In genomic region chr11:121700968-121701367, GRCh38 we compare ENCODE assay signal across 25 cellular contexts.
A peak's percentile ranks its signal among the peaks of the same experiment; 100 is the strongest.
DNase-seq lines count a peak whose midpoint lies in the region; ATAC-seq, FAIRE-seq and TF ChIP-seq lines count a peak whose summit lies in the region.
"Had no signal": no experiment of that assay in that cellular context is flagged by ENCODE, and none has a peak within 500 bp of the region (broad histone marks: within the 10 kb centered on the region; RNA-seq: fewer than 3 reads in every experiment).

No MANE protein-coding gene starts in this region.

- H3K79me2 ChIP-seq in K562 (ENCODE audit: control insufficient read depth, insufficient read depth, low read length), result no peaks in the 10 kb centered on the region

- BruUV-seq in K562 (replicated peaks; lab: Mats Ljungman, UMichigan), result no TSS peak

- no peak overlapping the region for H3K27ac ChIP-seq in K562 (ENCODE audit: extremely low read depth, low read depth, low read length)
- no peak overlapping the region for H3K27ac ChIP-seq in esophagus muscularis mucosa (replicated peaks in 1 of 4)
- H3K27ac ChIP-seq: BLaER1 had no signal

- peak overlapping the region in 3 of 5 experiments; percentile 78 to 99 (median 96) for H3K27ac Mint-ChIP-seq in brain
- no peak overlapping the region for H3K27ac Mint-ChIP-seq in chondrocyte (ENCODE audit: unreplicated experiment)
- H3K27ac Mint-ChIP-seq: CD14-positive monocyte; CD4-positive, alpha-beta memory T cell; CD4-positive, CD25-positive, alpha-beta regulatory T cell had no signal

- DNase-seq in K562 (ENCODE audit: extremely low read depth in 1 of 4, low spot score in 3 of 4) (no peak), esophagus muscularis mucosa (ENCODE audit: extremely low spot score) (peak; percentile 26), GM12891 (ENCODE audit: insufficient read length, low spot score) (no peak), chondrocyte (ENCODE audit: low spot score) (no peak)
- DNase-seq: 8988T; ACHN; BE2C; C1 segment of cervical spinal cord; CD4-positive, alpha-beta memory T cell; CD4-positive, CD25-positive, alpha-beta regulatory T cell; CD8-positive, alpha-beta memory T cell; COR-L47; DMS 273 treated with DMSO at 0.1 percent for 48 hours; DMS153; DMS53; DMS79; DND-41; EL; GDM1 had no signal

- TF ChIP-seq POLR2A in K562 (conservative IDR thresholded peaks at IDR 0.05) (no peak), esophagus muscularis mucosa (IDR thresholded peaks at IDR 0.05; ENCODE audit: low read depth) (no peak), GM12891 (IDR thresholded peaks at IDR 0.05; ENCODE audit: low read depth, low read length) (no peak)

- TF ChIP-seq EP300 in K562 (IDR thresholded peaks at IDR 0.05; ENCODE audit: low read length) (no peak), esophagus muscularis mucosa (IDR thresholded peaks at IDR 0.05) (no peak)

- no peak overlapping the region for H3K4me3 Mint-ChIP-seq in brain
- H3K4me3 Mint-ChIP-seq in chondrocyte (ENCODE audit: unreplicated experiment), result no peak overlapping the region
- H3K4me3 Mint-ChIP-seq: CD14-positive monocyte; CD4-positive, alpha-beta memory T cell; CD4-positive, CD25-positive, alpha-beta regulatory T cell; CD8-positive, alpha-beta memory T cell had no signal

- H3K27me3 ChIP-seq in K562 (ENCODE audit: control insufficient read depth in 2 of 2, insufficient read depth in 2 of 2, low read length in 2 of 2), result no peaks in the 10 kb centered on the region
- H3K27me3 ChIP-seq in esophagus muscularis mucosa, result no peaks in the 10 kb centered on the region
- H3K27me3 ChIP-seq: BE2C, BLaER1 had no signal

- H3K36me3 ChIP-seq in K562 (ENCODE audit: control insufficient read depth, insufficient read depth, low read length), result no peaks in the 10 kb centered on the region
- H3K36me3 ChIP-seq in esophagus muscularis mucosa, result no peaks in the 10 kb centered on the region
- H3K36me3 ChIP-seq: BE2C, BLaER1 had no signal

- FAIRE-seq in K562 (lab: Jason Lieb, UNC), result no peak
- FAIRE-seq in GM12891 (lab: Jason Lieb, UNC), result no peak
- FAIRE-seq: A204.1, GM12878, GM19239 had no signal

- intact Hi-C loops in K562 (cut with micrococcal nuclease) (no loop called here), esophagus muscularis mucosa (cut with DNase I) (no loop called here)

- H3K27me3 Mint-ChIP-seq in brain (peaks cover 9% of the 10 kb centered on the region), chondrocyte (ENCODE audit: low read depth) (peaks cover 10% of the 10 kb centered on the region)

- in situ Hi-C loops in K562 (cut with MboI), result no loop called here

- POLR2A ChIA-PET in K562 (lab: Yijun Ruan, JAX), result no interaction called here

- H3K4me3 ChIP-seq in K562, result no peak overlapping the region
- H3K4me3 ChIP-seq in esophagus muscularis mucosa, result no peak overlapping the region
- H3K4me3 ChIP-seq: BLaER1, GM12878 had no signal

- no peak for TF ChIP-seq RAD21 in K562 (CRISPR knock-in tag; conservative IDR thresholded peaks at IDR 0.05 in 1 of 2, IDR thresholded peaks at IDR 0.05 in 1 of 2)

- H3K9me3 Mint-ChIP-seq in brain (peaks cover 0 to under 1% (median 0%) of the 10 kb centered on the region in 5 experiments), chondrocyte (ENCODE audit: low read depth) (no peaks in the 10 kb centered on the region)
- H3K9me3 Mint-ChIP-seq: CD4-positive, alpha-beta memory T cell; CD4-positive, CD25-positive, alpha-beta regulatory T cell; CD8-positive, alpha-beta memory T cell had no signal

- no peak for ATAC-seq in K562
- ATAC-seq: GM12878 had no signal

- no peak overlapping the region for H3K4me2 ChIP-seq in K562 (ENCODE audit: insufficient read depth, low read length)
- H3K4me2 ChIP-seq: BLaER1 had no signal

- no peaks in the 10 kb centered on the region for H3K9me3 ChIP-seq in K562 (replicated peaks; ENCODE audit: control insufficient read depth, insufficient read depth, low read depth, low read length)
- no peaks in the 10 kb centered on the region for H3K9me3 ChIP-seq in esophagus muscularis mucosa
- H3K9me3 ChIP-seq: BE2C, BLaER1 had no signal

- no peaks in the 10 kb centered on the region for H3K9me1 ChIP-seq in K562 (ENCODE audit: control insufficient read depth, insufficient read depth, low read length)

- H3K36me3 Mint-ChIP-seq in brain (no peaks in the 10 kb centered on the region), chondrocyte (ENCODE audit: low read depth) (no peaks in the 10 kb centered on the region)
- H3K36me3 Mint-ChIP-seq: CD14-positive monocyte; CD4-positive, CD25-positive, alpha-beta regulatory T cell had no signal

- CTCF ChIA-PET in K562 (lab: Yijun Ruan, JAX; ENCODE audit: low intra/inter-chr PET ratio), result no interaction called here

- no peak for TF ChIP-seq CTCF in K562 (IDR thresholded peaks at IDR 0.05 in 2 of 3, conservative IDR thresholded peaks at IDR 0.05 in 1 of 3; ENCODE audit: insufficient read depth in 2 of 3, low read depth in 1 of 3, low read length in 3 of 3)
- no peak for TF ChIP-seq CTCF in brain (conservative IDR thresholded peaks at IDR 0.05)
- no peak for TF ChIP-seq CTCF in esophagus muscularis mucosa (IDR thresholded peaks at IDR 0.05)
- no peak for TF ChIP-seq CTCF in chondrocyte (IDR thresholded peaks at IDR 0.05)

- no peak overlapping the region for H2AFZ ChIP-seq in K562 (ENCODE audit: low read depth, low read length)

- 0% methylated on average over 4 of the region's 4 CpGs for WGBS in K562 (ENCODE audit: insufficient coverage, low coverage, missing lambda C conversion rate)
- WGBS in esophagus muscularis mucosa, result 93% methylated on average over 4 of the region's 4 CpGs

- no peaks in the 10 kb centered on the region for H3K4me1 ChIP-seq in K562 (replicated peaks in 1 of 2; ENCODE audit: control insufficient read depth in 2 of 2, insufficient read depth in 2 of 2, low read length in 2 of 2)
- H3K4me1 ChIP-seq in esophagus muscularis mucosa, result peaks cover 12 to 19% (median 15%) of the 10 kb centered on the region in 4 donors
- H3K4me1 ChIP-seq: BLaER1 had no signal

- H3K4me1 Mint-ChIP-seq in brain (peaks cover 80% of the 10 kb centered on the region), chondrocyte (ENCODE audit: low read depth) (peaks cover 8% of the 10 kb centered on the region)
- H3K4me1 Mint-ChIP-seq: CD4-positive, alpha-beta memory T cell; CD4-positive, CD25-positive, alpha-beta regulatory T cell; CD8-positive, alpha-beta memory T cell had no signal

- no peak overlapping the region for H3K9ac ChIP-seq in K562 (ENCODE audit: insufficient read depth in 1 of 2, low read depth in 2 of 2, low read length in 2 of 2)
- H3K9ac ChIP-seq: BLaER1 had no signal

- H4K20me1 ChIP-seq in K562 (replicated peaks; ENCODE audit: control insufficient read depth, insufficient read depth, low read length), result no peaks in the 10 kb centered on the region
- H4K20me1 ChIP-seq: BLaER1 had no signal

TF ChIP-seq in K562, 482 proteins besides CTCF, POLR2A, EP300 and RAD21:
- peak; percentile 76 for TF ChIP-seq TFE3 (CRISPR knock-in tag; IDR thresholded peaks at IDR 0.05)
- no peak for TF ChIP-seq TCF15 (CRISPR knock-in tag; IDR thresholded peaks at IDR 0.05)
TF ChIP-seq in K562: peak in this region for 1.

TF ChIP-seq in GM12891, 5 proteins besides CTCF, POLR2A, EP300 and RAD21:
- TF ChIP-seq POLR2AphosphoS5 (IDR thresholded peaks at IDR 0.05; ENCODE audit: low read depth, low read length) (no peak), SPI1 (IDR thresholded peaks at IDR 0.05; ENCODE audit: low read depth, low read length) (no peak), PAX5 (IDR thresholded peaks at IDR 0.05; ENCODE audit: insufficient read depth, low read length, severe bottlenecking) (no peak), POU2F2 (IDR thresholded peaks at IDR 0.05; ENCODE audit: low read depth, low read length) (no peak), TAF1 (IDR thresholded peaks at IDR 0.05; ENCODE audit: low read depth, low read length) (no peak)
